In the genomic region with DNA sequence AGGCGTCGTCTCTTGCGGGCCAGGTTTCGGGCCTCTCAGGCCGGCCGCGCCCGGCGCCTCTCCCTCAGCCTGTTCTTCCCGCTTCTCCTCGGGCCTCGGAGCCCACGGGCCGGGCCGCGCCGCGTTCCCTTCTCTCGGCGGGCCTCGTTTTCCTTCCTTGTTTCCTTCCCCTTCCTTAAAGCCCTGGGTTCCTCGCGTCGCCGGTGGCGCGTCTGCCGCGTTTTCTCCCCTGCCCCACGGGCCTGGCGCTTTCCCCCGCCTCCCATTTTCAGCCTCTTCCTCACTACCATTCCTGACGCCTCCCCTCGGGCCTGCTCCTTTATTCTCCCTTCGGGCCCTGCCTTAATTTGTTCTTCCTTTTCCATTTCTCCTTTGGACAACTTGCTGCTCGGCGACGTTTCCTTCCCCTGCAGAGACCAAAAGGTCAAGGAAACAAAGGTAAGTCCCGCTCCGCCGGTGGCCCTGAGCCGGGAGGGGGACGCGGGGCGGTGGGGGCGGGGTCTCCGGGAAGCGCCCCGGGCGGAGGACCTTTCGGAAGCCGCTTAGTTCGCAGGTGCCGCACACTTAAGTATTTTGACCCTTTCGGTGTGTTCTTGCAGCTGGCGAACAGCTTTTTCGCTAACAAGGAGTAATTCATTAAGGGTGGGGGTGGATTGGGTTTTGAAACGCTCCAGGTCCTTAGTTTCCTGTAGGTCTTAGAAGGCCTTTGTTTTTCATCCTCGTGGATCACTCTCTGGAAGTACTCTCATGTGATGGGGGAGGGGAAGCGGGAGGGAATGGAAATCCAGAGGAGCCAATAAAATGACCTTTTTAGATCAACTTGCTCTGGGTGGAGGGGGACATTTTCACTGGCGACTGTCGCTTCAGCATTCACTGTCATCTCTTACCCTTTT, we compare ENCODE assay signal across 8 cellular contexts. TPM values are rescaled to one million over a fixed set of nuclear protein-coding genes. Genes with fewer than 3 reads are reported as not detected.
DNase-seq lines count a peak whose midpoint lies in the region; ATAC-seq and TF ChIP-seq lines count a peak whose summit lies in the region.

No MANE protein-coding gene starts in this region.

- peaks cover 50% of the 10 kb centered on the region for H4K20me1 ChIP-seq in DND-41 (ENCODE audit: insufficient read depth, low read length)

- H3K27me3 ChIP-seq in DND-41 (ENCODE audit: insufficient read depth, low read length, poor library complexity) (no peaks in the 10 kb centered on the region), HAP-1 (ENCODE audit: low read depth) (no peaks in the 10 kb centered on the region)

- peak overlapping the region; percentile 99 for H3K4me3 Mint-ChIP-seq in central memory CD8-positive, alpha-beta T cell

- peak overlapping the region; percentile 87 for H3K27ac ChIP-seq in DND-41 (ENCODE audit: low read length)

- H3K4me1 Mint-ChIP-seq in central memory CD8-positive, alpha-beta T cell: peaks cover 33% of the 10 kb centered on the region

- ATAC-seq in DND-41 (ENCODE audit: insufficient read depth, low read depth): peak; percentile 13; the same call in 2 of the 3 replicates
- peak; percentile 7 for ATAC-seq in central memory CD8-positive, alpha-beta T cell (replicated peaks; ENCODE audit: extremely low read depth, poor library complexity, severe bottlenecking)
- peak; percentile 43 for ATAC-seq in left colon
- ATAC-seq in GM19351 (IDR thresholded peaks at IDR 0.05; ENCODE audit: unreplicated experiment): no peak

- peak overlapping the region; percentile 68 for H2AFZ ChIP-seq in DND-41 (ENCODE audit: low read depth, low read length)

- H3K4me2 ChIP-seq in DND-41 (ENCODE audit: insufficient read depth, low read length): peak overlapping the region; percentile 74

- H3K36me3 ChIP-seq in DND-41 (ENCODE audit: insufficient read depth, low read length): peaks cover 52% of the 10 kb centered on the region
- H3K36me3 ChIP-seq in HAP-1 (replicated peaks): peaks cover 53% of the 10 kb centered on the region

- H3K9me3 ChIP-seq in DND-41 (ENCODE audit: insufficient read depth, low read length, severe bottlenecking) (no peaks in the 10 kb centered on the region), HAP-1 (no peaks in the 10 kb centered on the region)

- intact Hi-C loops in left colon (cut with DNase I, micrococcal nuclease): loop anchor here in 1 of 2 donors (5.0 kb wide), 1 partner anchor 95 kb away; the partner anchor contains the start of gene TAF12

- peak overlapping the region; percentile 98 for H3K9ac ChIP-seq in DND-41 (ENCODE audit: low read depth, low read length)

- peak overlapping the region; percentile 93 to 98 for H3K4me3 ChIP-seq in DND-41 (ENCODE audit: low read depth in 1 of 2, low read length in 2 of 2)
- H3K4me3 ChIP-seq in HAP-1: peak overlapping the region; percentile 94
- peak overlapping the region; percentile 95 for H3K4me3 ChIP-seq in WI38 (ENCODE audit: low read depth, low read length)

- H3K4me1 ChIP-seq in DND-41 (ENCODE audit: insufficient read depth, low read length) (peaks cover 56% of the 10 kb centered on the region), HAP-1 (peaks cover 28% of the 10 kb centered on the region)

- H3K27ac Mint-ChIP-seq in central memory CD8-positive, alpha-beta T cell (ENCODE audit: low read depth): peak overlapping the region; percentile 97

- H3K79me2 ChIP-seq in DND-41 (ENCODE audit: insufficient read depth, low read length): peaks cover 58% of the 10 kb centered on the region

- DNase-seq in DND-41: peak; percentile 57
- peak; percentile 72 to 80 for DNase-seq in HAP-1 (ENCODE audit: low spot score in 2 of 2)
- peak; percentile 2 for DNase-seq in NCI-H1417 treated with DMSO at 0.1 percent for 48 hours (lab: John Stamatoyannopoulos, UW)
- peak; percentile 14 to 28 for DNase-seq in central memory CD8-positive, alpha-beta T cell (ENCODE audit: low spot score in 2 of 2)
- peak; percentile 54 to 62 for DNase-seq in left colon
- DNase-seq in stimulated activated CD4-positive, alpha-beta T cell treated with anti-CD3 and anti-CD28 coated beads, Interleukin-2, amount 100 ng/mL, for 48 hours: peak; percentile 37 to 52

- H3K27me3 Mint-ChIP-seq in central memory CD8-positive, alpha-beta T cell: no peaks in the 10 kb centered on the region

- in situ Hi-C loops in HAP-1 (cut with MboI; ENCODE audit: low sequenced_read_pairs): no loop called here

- TF ChIP-seq CTCF in DND-41 (IDR thresholded peaks at IDR 0.05; ENCODE audit: borderline replicate concordance, extremely low read depth, low read length, poor library complexity, severe bottlenecking) (no peak), WI38 (IDR thresholded peaks at IDR 0.05; ENCODE audit: low read depth, low read length) (no peak)

- H3K36me3 Mint-ChIP-seq in central memory CD8-positive, alpha-beta T cell (ENCODE audit: insufficient read depth): peaks cover 55% of the 10 kb centered on the region

- no peaks in the 10 kb centered on the region for H3K9me3 Mint-ChIP-seq in central memory CD8-positive, alpha-beta T cell

RNA-seq across cellular contexts. Expression of gene YTHDF2, which starts 0.8 kb away (rescaled TPM):
- total RNA-seq in left colon: 10 to 100 TPM; 59.4 to 64.9 TPM

Comparison
In these comparisons a context has a peak if more than half of its experiments do, and no peak if none do; other contexts are left out.
1. DNase-seq: peak in every context shown above with its lines; median percentile 76 in HAP-1; 58 in left colon; 57 in DND-41; 44 in stimulated activated CD4-positive, alpha-beta T cell treated with anti-CD3 and anti-CD28 coated beads, Interleukin-2, amount 100 ng/mL, for 48 hours; 21 in central memory CD8-positive, alpha-beta T cell; 2 in NCI-H1417 treated with DMSO at 0.1 percent for 48 hours.